In genomic region chr6:113860165-113860955, GRCh38 we compare ENCODE assay signal across 8 cellular contexts. TPM values are rescaled to one million over a fixed set of nuclear protein-coding genes. Genes with fewer than 3 reads are reported as not detected.
DNase-seq lines count a peak whose midpoint lies in the region; ATAC-seq and TF ChIP-seq lines count a peak whose summit lies in the region.

No MANE protein-coding gene starts in this region.

- H3K4me3 ChIP-seq in adrenal gland: peak overlapping the region in 1 of 4 donors; percentile 70
- peak overlapping the region; percentile 100 for H3K4me3 ChIP-seq in iPS-18a (ENCODE audit: low read length)
- peak overlapping the region; percentile 96 for H3K4me3 ChIP-seq in smooth muscle cell
- no peak overlapping the region for H3K4me3 ChIP-seq in OCI-LY7 (ENCODE audit: low read depth, low read length, poor library complexity, severe bottlenecking)

- H3K4me3 Mint-ChIP-seq in T-helper 1 cell treated with Interleukin-12 subunit alpha and Interleukin-12 subunit beta and Interleukin-4 antibody, amounts not matched to agents 30 μg/mL and 1 μg/mL, for 36 hours: peak overlapping the region; percentile 79

- H3F3A ChIP-seq in smooth muscle cell (ENCODE audit: low read depth): peaks cover 10% of the 10 kb centered on the region

- no TSS peak for BruUV-seq in OCI-LY7 (replicated peaks; lab: Mats Ljungman, UMichigan)

- WGBS in adrenal gland, 4 donors: 21 to 41% (median 22%) methylated on average over 19 to 59 of the region's 59 CpGs
- WGBS in smooth muscle cell (ENCODE audit: low lambda C conversion rate): 14% methylated on average over 24 of the region's 59 CpGs

- no peaks in the 10 kb centered on the region for H3K9me3 Mint-ChIP-seq in T-helper 1 cell treated with Interleukin-12 subunit alpha and Interleukin-12 subunit beta and Interleukin-4 antibody, amounts not matched to agents 30 μg/mL and 1 μg/mL, for 36 hours

- H3K9me2 ChIP-seq in OCI-LY7 (ENCODE audit: insufficient read depth, low read length): no peaks in the 10 kb centered on the region

- H3K9ac ChIP-seq in iPS-18a (ENCODE audit: low read length) (no peak overlapping the region), smooth muscle cell (ENCODE audit: low read depth) (peak overlapping the region; percentile 32)

- POLR2A ChIA-PET in OCI-LY7 (lab: Charles Lee): interaction anchor here (0.7 kb wide), 5 partner anchors 29 to 1771 kb away, joined by 3 read pairs; no protein-coding TSS in a partner anchor

- no peak for TF ChIP-seq POLR2A in adrenal gland (IDR thresholded peaks at IDR 0.05)

- no peaks in the 10 kb centered on the region for H3K9me3 ChIP-seq in adrenal gland (replicated peaks in 1 of 3)
- H3K9me3 ChIP-seq in iPS-18a (ENCODE audit: control insufficient read depth, low read depth, low read length): no peaks in the 10 kb centered on the region
- no peaks in the 10 kb centered on the region for H3K9me3 ChIP-seq in smooth muscle cell (replicated peaks; ENCODE audit: low read depth)
- H3K9me3 ChIP-seq in OCI-LY7 (ENCODE audit: low read length): no peaks in the 10 kb centered on the region

- no peaks in the 10 kb centered on the region for H3K36me3 ChIP-seq in adrenal gland (replicated peaks in 1 of 2)
- peaks cover 19% of the 10 kb centered on the region for H3K36me3 ChIP-seq in iPS-18a (ENCODE audit: control insufficient read depth, low read depth, low read length)
- H3K36me3 ChIP-seq in smooth muscle cell (ENCODE audit: low read depth): peaks cover 4% of the 10 kb centered on the region
- H3K36me3 ChIP-seq in OCI-LY7 (ENCODE audit: insufficient read depth, low read length): no peaks in the 10 kb centered on the region

- DNase-seq in T-helper 1 cell: no peak
- DNase-seq in adrenal gland: peak in 6 of 7 donors; percentile 7 to 64 (median 34)
- no peak for DNase-seq in smooth muscle cell (lab: John Stamatoyannopoulos, UW; ENCODE audit: unreplicated experiment)
- no peak for DNase-seq in OCI-LY7 (ENCODE audit: low spot score)
- no peak for DNase-seq in epidermal melanocyte (ENCODE audit: insufficient read length, low spot score)

- H2AFZ ChIP-seq in smooth muscle cell (ENCODE audit: low read depth): no peak overlapping the region
- no peak overlapping the region for H2AFZ ChIP-seq in OCI-LY7 (ENCODE audit: low read length)

- CTCF ChIA-PET in OCI-LY7 (lab: Charles Lee; ENCODE audit: unreplicated experiment): no interaction called here

- H3K27me3 ChIP-seq in adrenal gland (peaks cover 6% of the 10 kb centered on the region), iPS-18a (ENCODE audit: control insufficient read depth, insufficient read depth, low read length) (peaks cover 16% of the 10 kb centered on the region), smooth muscle cell (ENCODE audit: low read depth) (no peaks in the 10 kb centered on the region)

- peak overlapping the region; percentile 50 for H3K27ac Mint-ChIP-seq in T-helper 1 cell treated with Interleukin-12 subunit alpha and Interleukin-12 subunit beta and Interleukin-4 antibody, amounts not matched to agents 30 μg/mL and 1 μg/mL, for 36 hours

- H3K36me3 Mint-ChIP-seq in T-helper 1 cell treated with Interleukin-12 subunit alpha and Interleukin-12 subunit beta and Interleukin-4 antibody, amounts not matched to agents 30 μg/mL and 1 μg/mL, for 36 hours (ENCODE audit: low read depth): peaks cover 4% of the 10 kb centered on the region

- H3K79me2 ChIP-seq in smooth muscle cell (ENCODE audit: low read depth) (peaks cover 69% of the 10 kb centered on the region), OCI-LY7 (ENCODE audit: insufficient read depth, low read depth, low read length) (no peaks in the 10 kb centered on the region)

- H3K4me1 ChIP-seq in adrenal gland (replicated peaks in 1 of 2) (peaks cover 8 to 23% of the 10 kb centered on the region in 2 donors), iPS-18a (ENCODE audit: control insufficient read depth, low read depth, low read length) (peaks cover 11% of the 10 kb centered on the region), smooth muscle cell (ENCODE audit: low read depth) (peaks cover 16% of the 10 kb centered on the region), OCI-LY7 (ENCODE audit: insufficient read depth, low read length, poor library complexity, severe bottlenecking) (peaks cover 27% of the 10 kb centered on the region)

- peak overlapping the region; percentile 91 for H3K4me2 ChIP-seq in smooth muscle cell
- H3K4me2 ChIP-seq in OCI-LY7 (ENCODE audit: low read length): no peak overlapping the region

- TF ChIP-seq CTCF in adrenal gland (IDR thresholded peaks at IDR 0.05) (no peak), smooth muscle cell (IDR thresholded peaks at IDR 0.05; ENCODE audit: borderline replicate concordance, insufficient read depth, poor library complexity, severe bottlenecking) (no peak), OCI-LY7 (conservative IDR thresholded peaks at IDR 0.05; ENCODE audit: low read length) (no peak)

- peak overlapping the region in 3 of 5 donors; percentile 50 to 91 (median 89) for H3K27ac ChIP-seq in adrenal gland
- H3K27ac ChIP-seq in iPS-18a (ENCODE audit: low read length): no peak overlapping the region
- peak overlapping the region; percentile 96 for H3K27ac ChIP-seq in smooth muscle cell (ENCODE audit: low read depth)
- no peak overlapping the region for H3K27ac ChIP-seq in OCI-LY7 (ENCODE audit: low read depth, low read length, poor library complexity, severe bottlenecking)

- H4K20me1 ChIP-seq in smooth muscle cell (ENCODE audit: low read depth) (peaks cover 66% of the 10 kb centered on the region), OCI-LY7 (ENCODE audit: insufficient read depth, low read length) (peaks cover 6% of the 10 kb centered on the region; the same call in 1 of the 2 replicates)

- intact Hi-C loops in adrenal gland (cut with DNase I): no loop called here
- intact Hi-C loops in OCI-LY7 (cut with micrococcal nuclease; ENCODE audit: unreplicated experiment): no loop called here

- H3K27me3 Mint-ChIP-seq in T-helper 1 cell treated with Interleukin-12 subunit alpha and Interleukin-12 subunit beta and Interleukin-4 antibody, amounts not matched to agents 30 μg/mL and 1 μg/mL, for 36 hours (ENCODE audit: low read depth): peaks cover 43% of the 10 kb centered on the region

- ATAC-seq in HG03520 (IDR thresholded peaks at IDR 0.05; ENCODE audit: unreplicated experiment): no peak

- peaks cover 15% of the 10 kb centered on the region for H3K4me1 Mint-ChIP-seq in T-helper 1 cell treated with Interleukin-12 subunit alpha and Interleukin-12 subunit beta and Interleukin-4 antibody, amounts not matched to agents 30 μg/mL and 1 μg/mL, for 36 hours (ENCODE audit: low read depth)

RNA-seq across cellular contexts. Expression of gene MARCKS, which starts 3.2 kb away (rescaled TPM):
- total RNA-seq in adrenal gland (10 to 100 TPM; 27.6 to 65.1 (median 42.5) TPM), smooth muscle cell (206 and 217 TPM in 2 replicates), OCI-LY7 (2022) (3.9 TPM in 2 replicates)
- polyA plus RNA-seq in adrenal gland (10 to 100 TPM in 2 of 3 donors, 1 to 10 TPM in 1; 8.7 to 12.8 (median 12.3) TPM), smooth muscle cell (157 and 172 TPM in 2 replicates)
- total RNA-seq in OCI-LY7 (2014; rRNA removed; shearing (Covaris generic)): 0.03 TPM in 1 of 2 replicates, not detected in the other

Comparison
In these comparisons a context has a peak if more than half of its experiments do, and no peak if none do; other contexts are left out.
1. DNase-seq: peak in adrenal gland (6 of 7); none in T-helper 1 cell (0 of 5), smooth muscle cell (single experiment), OCI-LY7 (single experiment) and epidermal melanocyte (single experiment).
2. H3K27ac ChIP-seq: peak in adrenal gland (3 of 5) and smooth muscle cell (single experiment); none in iPS-18a (single experiment) and OCI-LY7 (single experiment).
3. RNA of gene MARCKS, which starts 3.2 kb away (total RNA-seq): 206 to 217 TPM in smooth muscle cell and 27.6 to 65.1 TPM in adrenal gland; 0.03 to 3.9 TPM in OCI-LY7; every median in the first group is over 4 times any median in the second.